In the genomic region with DNA sequence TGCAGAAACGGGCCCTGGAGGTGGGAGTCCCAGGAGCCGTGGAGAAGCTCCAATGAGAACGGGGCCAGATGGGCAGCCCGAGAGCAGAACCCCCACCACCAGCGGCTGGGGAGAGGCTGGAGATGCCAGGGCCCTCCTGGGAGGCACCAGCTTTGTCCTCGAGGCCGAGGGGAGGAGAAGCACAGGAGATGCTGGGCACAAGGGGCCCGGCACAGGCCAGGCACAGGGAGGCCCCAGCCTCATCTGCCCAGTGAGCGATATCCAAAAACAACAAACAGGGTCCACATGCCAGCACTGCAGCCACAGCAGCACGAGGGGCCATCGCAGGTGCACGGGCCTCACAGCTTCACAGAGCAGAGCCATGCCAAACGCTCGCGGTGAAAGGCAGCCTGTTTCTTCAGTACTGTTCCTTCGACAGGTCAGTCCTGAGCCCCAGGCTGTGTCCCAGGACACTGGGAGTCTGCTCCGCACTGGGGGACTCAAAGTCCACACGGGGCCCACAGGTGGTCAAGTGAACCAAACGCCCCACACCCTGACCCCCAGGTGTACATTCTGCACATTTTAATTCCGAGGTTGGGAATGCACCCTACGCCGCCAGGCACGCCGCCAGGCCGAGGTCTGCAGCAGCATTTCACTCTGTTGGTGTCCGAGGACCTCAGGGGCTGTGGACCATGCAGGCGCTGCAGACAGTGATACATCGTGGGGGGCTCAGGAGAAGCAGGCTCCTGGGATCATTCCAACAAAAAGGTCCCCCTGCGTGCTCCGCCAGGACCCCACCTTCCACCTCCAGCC, we compare ENCODE assay signal across 14 cellular contexts. TPM values are rescaled to one million over a fixed set of nuclear protein-coding genes. Genes with fewer than 3 reads are reported as not detected.
DNase-seq lines count a peak whose midpoint lies in the region; ATAC-seq, FAIRE-seq and TF ChIP-seq lines count a peak whose summit lies in the region.
"Had no signal": no experiment of that assay in that cellular context is flagged by ENCODE, and none has a peak within 500 bp of the region (broad histone marks: within the 10 kb centered on the region; RNA-seq: fewer than 3 reads in every experiment).

No MANE protein-coding gene starts in this region.

- CTCF ChIA-PET in A549 (lab: Yijun Ruan, JAX): interaction anchor here (0.7 to 1.5 kb wide), 2 partner anchors 22 to 49 kb away, joined by 3 read pairs; no protein-coding TSS in a partner anchor

- FAIRE-seq in A549 (lab: Jason Lieb, UNC): no peak

- no peak for TF ChIP-seq RAD21 in A549 (conservative IDR thresholded peaks at IDR 0.05 in 1 of 2, IDR thresholded peaks at IDR 0.05 in 1 of 2)

- no peak overlapping the region for H3K27ac Mint-ChIP-seq in endothelial cell (ENCODE audit: unreplicated experiment)
- H3K27ac Mint-ChIP-seq: activated naive CD4-positive, alpha-beta T cell treated with anti-CD3 and anti-CD28 coated beads, Interleukin-2, amount 50 U/mL, for 24 hours; naive thymus-derived CD4-positive, alpha-beta T cell had no signal

- H3K79me2 ChIP-seq in MM.1S (ENCODE audit: low read length): peaks cover 98% of the 10 kb centered on the region
- peaks cover 67% of the 10 kb centered on the region for H3K79me2 ChIP-seq in osteoblast (ENCODE audit: insufficient read depth, low read length)

- POLR2A ChIA-PET in A549 (lab: Yijun Ruan, JAX): interaction anchor here (1.7 kb wide), 1 partner anchor 10 kb away, joined by 5 read pairs; a partner anchor contains a TSS

- peaks cover 74% of the 10 kb centered on the region for H3K4me1 ChIP-seq in A549
- peaks cover 58% of the 10 kb centered on the region for H3K4me1 ChIP-seq in MM.1S (ENCODE audit: low read length)
- peaks cover 17% of the 10 kb centered on the region for H3K4me1 ChIP-seq in osteoblast (ENCODE audit: insufficient read depth, low read length)

- H3K27me3 Mint-ChIP-seq in endothelial cell (ENCODE audit: unreplicated experiment): peaks cover 10% of the 10 kb centered on the region
- H3K27me3 Mint-ChIP-seq: activated naive CD4-positive, alpha-beta T cell treated with anti-CD3 and anti-CD28 coated beads, Interleukin-2, amount 50 U/mL, for 24 hours; naive thymus-derived CD4-positive, alpha-beta T cell had no signal

- H3K27ac ChIP-seq in A549 (peak overlapping the region; percentile 88 to 94; a peak in 5 of 6 replicates), MM.1S (ENCODE audit: low read length) (peak overlapping the region; percentile 91; the same call in 1 of the 2 replicates), osteoblast (ENCODE audit: low read depth, low read length) (no peak overlapping the region)
- H3K27ac ChIP-seq: HL-60 had no signal

- TF ChIP-seq EP300 in A549 (IDR thresholded peaks at IDR 0.05): no peak

- no peaks in the 10 kb centered on the region for H3K9me3 Mint-ChIP-seq in endothelial cell (ENCODE audit: unreplicated experiment)
- H3K9me3 Mint-ChIP-seq: activated naive CD4-positive, alpha-beta T cell treated with anti-CD3 and anti-CD28 coated beads, Interleukin-2, amount 50 U/mL, for 24 hours; naive thymus-derived CD4-positive, alpha-beta T cell had no signal

- no peak overlapping the region for H3K9ac ChIP-seq in MM.1S (ENCODE audit: low read length)

- intact Hi-C loops in left cardiac atrium (cut with DNase I): no loop called here

- H3K36me3 ChIP-seq in MM.1S (replicated peaks; ENCODE audit: insufficient read depth, low read length) (peaks cover 28% of the 10 kb centered on the region), osteoblast (ENCODE audit: insufficient read depth, low read length) (peaks cover 23% of the 10 kb centered on the region)

- peaks cover 22% of the 10 kb centered on the region for H3K4me1 Mint-ChIP-seq in endothelial cell (ENCODE audit: unreplicated experiment)

- H3F3A ChIP-seq in MM.1S (ENCODE audit: insufficient read depth, low read length): peaks cover 22% of the 10 kb centered on the region

- DNase-seq in A549 (ENCODE audit: low read depth in 1 of 2, low spot score in 1 of 2): no peak
- DNase-seq in MM.1S: no peak
- DNase-seq in left cardiac atrium: peak; percentile 18
- DNase-seq in osteoblast (ENCODE audit: insufficient read length, low spot score, missing footprints): peak; percentile 76
- DNase-seq in endothelial cell (ENCODE audit: low spot score): no peak
- DNase-seq: C1 segment of cervical spinal cord; stimulated activated CD4-positive, alpha-beta T cell treated with anti-CD3 and anti-CD28 coated beads, Interleukin-1b, Interleukin-23, amount 100 ng/mL, for 48 hours had no signal

- no peak overlapping the region for H2AFZ ChIP-seq in MM.1S (ENCODE audit: low read length)
- H2AFZ ChIP-seq in osteoblast (ENCODE audit: low read length): no peak overlapping the region

- H3K4me2 ChIP-seq in A549: no peak overlapping the region
- peak overlapping the region; percentile 8; the same call in 1 of the 2 replicates for H3K4me2 ChIP-seq in MM.1S (ENCODE audit: low read depth, low read length)
- H3K4me2 ChIP-seq in osteoblast (ENCODE audit: insufficient read depth, low read length): no peak overlapping the region

- ATAC-seq in A549 (no peak), left cardiac atrium (no peak), HG02840 (IDR thresholded peaks at IDR 0.05; ENCODE audit: low FRiP score, unreplicated experiment) (no peak), esophagus mucosa (no peak), HG02970 (IDR thresholded peaks at IDR 0.05; ENCODE audit: low FRiP score, unreplicated experiment) (no peak)
- ATAC-seq: naive thymus-derived CD4-positive, alpha-beta T cell; Panc1 had no signal

- peaks cover 10% of the 10 kb centered on the region for H3K36me3 Mint-ChIP-seq in endothelial cell (ENCODE audit: low read depth, unreplicated experiment)

- H3K9me3 ChIP-seq in A549: no peaks in the 10 kb centered on the region
- no peaks in the 10 kb centered on the region for H3K9me3 ChIP-seq in MM.1S (replicated peaks; ENCODE audit: insufficient read depth, low read length)
- H3K9me3 ChIP-seq in osteoblast (ENCODE audit: low read depth, low read length): no peaks in the 10 kb centered on the region

- no peak for TF ChIP-seq POLR2A in A549 (IDR thresholded peaks at IDR 0.05; ENCODE audit: low read length)

- 88% methylated on average over 24 of the region's 30 CpGs for WGBS in A549 (ENCODE audit: missing lambda C conversion rate)

- H3K27me3 ChIP-seq in MM.1S (replicated peaks; ENCODE audit: insufficient read depth, low read length): no peaks in the 10 kb centered on the region
- H3K27me3 ChIP-seq in osteoblast (ENCODE audit: insufficient read depth, low read length): no peaks in the 10 kb centered on the region

- no peak overlapping the region for H3K4me3 Mint-ChIP-seq in endothelial cell (ENCODE audit: unreplicated experiment)
- H3K4me3 Mint-ChIP-seq: activated naive CD4-positive, alpha-beta T cell treated with anti-CD3 and anti-CD28 coated beads, Interleukin-2, amount 50 U/mL, for 24 hours had no signal

- H4K20me1 ChIP-seq in MM.1S (ENCODE audit: insufficient read depth, low read length) (no peaks in the 10 kb centered on the region; the same call in 1 of the 2 replicates), osteoblast (ENCODE audit: insufficient read depth, low read length) (peaks cover 87% of the 10 kb centered on the region)

- TF ChIP-seq CTCF in A549 (IDR thresholded peaks at IDR 0.05): no peak
- TF ChIP-seq CTCF in MM.1S (IDR thresholded peaks at IDR 0.05; ENCODE audit: low read length): no peak
- TF ChIP-seq CTCF in osteoblast (IDR thresholded peaks at IDR 0.05; ENCODE audit: extremely low read depth, low read depth, low read length): no peak
- TF ChIP-seq CTCF in endothelial cell (IDR thresholded peaks at IDR 0.05; ENCODE audit: unreplicated experiment): no peak

- no peaks in the 10 kb centered on the region for H3K9me2 ChIP-seq in MM.1S (replicated peaks; ENCODE audit: insufficient read depth, low read length)

- no peak overlapping the region for H3K4me3 ChIP-seq in A549
- H3K4me3 ChIP-seq in MM.1S (ENCODE audit: low read length): no peak overlapping the region
- no peak overlapping the region for H3K4me3 ChIP-seq in osteoblast (ENCODE audit: insufficient read depth, low read length)

TF ChIP-seq in A549, 52 proteins besides CTCF, POLR2A, EP300 and RAD21:
- no peak for TF ChIP-seq SREBF2 (IDR thresholded peaks at IDR 0.05)
- no peak for TF ChIP-seq NFE2L2 (conservative IDR thresholded peaks at IDR 0.05; ENCODE audit: low read length)
- no peak for TF ChIP-seq RNF2 (IDR thresholded peaks at IDR 0.05; ENCODE audit: borderline replicate concordance, low read depth)
- no peak for TF ChIP-seq GATA3 (IDR thresholded peaks at IDR 0.05; ENCODE audit: borderline replicate concordance)
- no peak for TF ChIP-seq RFX5 (IDR thresholded peaks at IDR 0.05)
- no peak for TF ChIP-seq ZSCAN20 (CRISPR knock-in tag; IDR thresholded peaks at IDR 0.05)
- no peak for TF ChIP-seq MAFK (IDR thresholded peaks at IDR 0.05; ENCODE audit: partially characterized antibody)
- TF ChIP-seq, protein P1, sequence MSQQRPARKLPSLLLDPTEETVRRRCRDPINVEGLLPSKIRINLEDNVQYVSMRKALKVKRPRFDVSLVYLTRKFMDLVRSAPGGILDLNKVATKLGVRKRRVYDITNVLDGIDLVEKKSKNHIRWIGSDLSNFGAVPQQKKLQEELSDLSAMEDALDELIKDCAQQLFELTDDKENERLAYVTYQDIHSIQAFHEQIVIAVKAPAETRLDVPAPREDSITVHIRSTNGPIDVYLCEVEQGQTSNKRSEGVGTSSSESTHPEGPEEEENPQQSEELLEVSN (IDR thresholded peaks at IDR 0.05; ENCODE audit: borderline replicate concordance, low read depth): no peak
- TF ChIP-seq FOXS1 (CRISPR knock-in tag; IDR thresholded peaks at IDR 0.05): no peak
- TF ChIP-seq, protein P2, sequence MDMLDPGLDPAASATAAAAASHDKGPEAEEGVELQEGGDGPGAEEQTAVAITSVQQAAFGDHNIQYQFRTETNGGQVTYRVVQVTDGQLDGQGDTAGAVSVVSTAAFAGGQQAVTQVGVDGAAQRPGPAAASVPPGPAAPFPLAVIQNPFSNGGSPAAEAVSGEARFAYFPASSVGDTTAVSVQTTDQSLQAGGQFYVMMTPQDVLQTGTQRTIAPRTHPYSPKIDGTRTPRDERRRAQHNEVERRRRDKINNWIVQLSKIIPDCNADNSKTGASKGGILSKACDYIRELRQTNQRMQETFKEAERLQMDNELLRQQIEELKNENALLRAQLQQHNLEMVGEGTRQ (IDR thresholded peaks at IDR 0.05): no peak
- TF ChIP-seq HOXA7 (CRISPR knock-in tag; IDR thresholded peaks at IDR 0.05): no peak
- no peak for TF ChIP-seq ESRRA (IDR thresholded peaks at IDR 0.05; ENCODE audit: borderline replicate concordance, low read length)

RNA-seq across cellular contexts. Expression of a gene that starts 9.5 kb away (rescaled TPM):
- polyA plus RNA-seq in A549 (2011; rRNA removed): 22.9 and 24.7 TPM in 2 replicates
- 40.3 and 47.5 TPM in 2 replicates for polyA plus RNA-seq in A549 (2012; cell fraction: cytosol; rRNA removed)
- 84.6 and 102 TPM in 2 replicates for polyA plus RNA-seq in A549 (2012; cell fraction: nucleus; rRNA removed)
- polyA plus RNA-seq in A549 (2017; fragmentation: RNase III; extraction: RNeasy Plus Mini Kit Qiagen cat#74134 plus additional on column Dnase treatment): 59.9 to 74.9 TPM (median 73.4 TPM) in 3 replicates
- polyA minus RNA-seq in A549 (2011; rRNA and poly(A)+ RNA removed): 17.1 and 25.6 TPM in 2 replicates
- total RNA-seq in left cardiac atrium: 10 to 100 TPM; 17.5 to 22.7 TPM
- total RNA-seq in osteoblast: 11.6 and 15.6 TPM in 2 replicates
- 81.3 TPM for total RNA-seq in endothelial cell (ENCODE audit: unreplicated experiment)
- total RNA-seq in esophagus mucosa: 15.0 TPM

Comparison
In these comparisons a context has a peak if more than half of its experiments do, and no peak if none do; other contexts are left out.
1. DNase-seq: peak in left cardiac atrium (single experiment) and osteoblast (single experiment); none in A549 (0 of 2), MM.1S (single experiment) and endothelial cell (single experiment).